In genomic region chr1:54327386-54328116, GRCh38 we compare ENCODE assay signal across 11 cellular contexts.
DNase-seq lines count a peak whose midpoint lies in the region; ATAC-seq, FAIRE-seq and TF ChIP-seq lines count a peak whose summit lies in the region.
"Had no signal": no experiment of that assay in that cellular context is flagged by ENCODE, and none has a peak within 500 bp of the region (broad histone marks: within the 10 kb centered on the region; RNA-seq: fewer than 3 reads in every experiment).

No MANE protein-coding gene starts in this region.

- no peak overlapping the region for H2AFZ ChIP-seq in GM12878 (ENCODE audit: control insufficient read depth, low read depth, low read length)

- H3K4me3 ChIP-seq in GM12878 (no peak overlapping the region), mesodermal cell (ENCODE audit: extremely low read depth, insufficient read depth, low read length, poor library complexity, severe bottlenecking) (no peak overlapping the region)

- POLR2A ChIA-PET in GM12878 (lab: Charles Lee), result no interaction called here

- DNase-seq in natural killer cell, result no peak
- no peak for DNase-seq in natural killer cell treated with Interleukin-12 subunit alpha and Interleukin-12 subunit beta and Interleukin-15 and Interleukin-18, amount 100 ng/mL, for 72 hours (ENCODE audit: low spot score)
- no peak for DNase-seq in GM12878 (ENCODE audit: low read depth, low spot score)
- no peak for DNase-seq in AML-193 (lab: John Stamatoyannopoulos, UW)
- no peak for DNase-seq in T1000 (lab: John Stamatoyannopoulos, UW)
- DNase-seq in NCI-H1092 (lab: John Stamatoyannopoulos, UW), result no peak
- DNase-seq: activated gamma-delta T cell treated with Interleukin-2 at 50 U/mL for 16 hours; stimulated activated CD4-positive, alpha-beta T cell treated with anti-CD3 and anti-CD28 coated beads, Interleukin-4, amount 100 ng/mL, for 4 hours had no signal

- no peak for FAIRE-seq in GM12878 (lab: Jason Lieb, UNC)
- FAIRE-seq: HepG2 had no signal

- TF ChIP-seq CTCF in natural killer cell (IDR thresholded peaks at IDR 0.05) (no peak), GM12878 (IDR thresholded peaks at IDR 0.05 in 2 of 3, conservative IDR thresholded peaks at IDR 0.05 in 1 of 3; ENCODE audit: control insufficient read depth in 2 of 3, extremely low read depth in 1 of 3, insufficient read depth in 1 of 3, low read depth in 3 of 3, low read length in 3 of 3) (no peak)

- no peak overlapping the region for H3K9ac ChIP-seq in GM12878 (ENCODE audit: control insufficient read depth, insufficient read depth, low read length)

- no peak for TF ChIP-seq RAD21 in GM12878 (IDR thresholded peaks at IDR 0.05; ENCODE audit: insufficient read depth, low read depth, low read length)

- H3K36me3 ChIP-seq in GM12878 (ENCODE audit: control insufficient read depth in 2 of 2, insufficient read depth in 2 of 2, low read length in 1 of 2), result peaks cover 5 to 6% of the 10 kb centered on the region in 2 experiments; a peak in 3 of 4 replicates
- H3K36me3 ChIP-seq in mesodermal cell (ENCODE audit: control insufficient read depth, insufficient read depth, low read length), result peaks cover 19% of the 10 kb centered on the region

- no peak for TF ChIP-seq EP300 in GM12878 (IDR thresholded peaks at IDR 0.05; ENCODE audit: borderline replicate concordance in 1 of 2, control insufficient read depth in 1 of 2, low read depth in 2 of 2, low read length in 2 of 2)

- no peaks in the 10 kb centered on the region for H3K27me3 Mint-ChIP-seq in natural killer cell (ENCODE audit: low read depth in 2 of 2)
- H3K27me3 Mint-ChIP-seq in natural killer cell treated with Interleukin-12 subunit alpha and Interleukin-12 subunit beta and Interleukin-15 and Interleukin-18, amount 100 ng/mL, for 72 hours, result no peaks in the 10 kb centered on the region

- SMC1A ChIA-PET in GM12878 (lab: Charles Lee; ENCODE audit: uncharacterized antibody, unreplicated experiment), result no interaction called here

- no peaks in the 10 kb centered on the region for H3K36me3 Mint-ChIP-seq in natural killer cell
- H3K36me3 Mint-ChIP-seq in natural killer cell treated with Interleukin-12 subunit alpha and Interleukin-12 subunit beta and Interleukin-15 and Interleukin-18, amount 100 ng/mL, for 72 hours, result no peaks in the 10 kb centered on the region

- no peak for ATAC-seq in natural killer cell
- no peak for ATAC-seq in natural killer cell treated with Interleukin-12 subunit alpha and Interleukin-12 subunit beta and Interleukin-15 and Interleukin-18, amount 100 ng/mL, for 72 hours
- no peak for ATAC-seq in GM12878
- no peak for ATAC-seq in GM18520 (IDR thresholded peaks at IDR 0.05; ENCODE audit: unreplicated experiment)
- ATAC-seq: HepG2 had no signal

- RAD21 ChIA-PET in GM12878 (lab: Charles Lee; ENCODE audit: unreplicated experiment), result no interaction called here

- peaks cover 88 to 100% of the 10 kb centered on the region in 2 donors for H3K4me1 Mint-ChIP-seq in natural killer cell
- H3K4me1 Mint-ChIP-seq in natural killer cell treated with Interleukin-12 subunit alpha and Interleukin-12 subunit beta and Interleukin-15 and Interleukin-18, amount 100 ng/mL, for 72 hours (ENCODE audit: low read depth in 2 of 2), result peaks cover 60 to 62% of the 10 kb centered on the region in 2 donors

- H3K27ac ChIP-seq in GM12878 (ENCODE audit: control insufficient read depth, insufficient read depth), result no peak overlapping the region
- H3K27ac ChIP-seq in mesodermal cell (ENCODE audit: low read depth, low read length, severe bottlenecking), result peak overlapping the region; percentile 58

- peaks cover 3% of the 10 kb centered on the region for H3K79me2 ChIP-seq in GM12878 (ENCODE audit: control insufficient read depth, insufficient read depth, low read length)

- 23% methylated on average over 15 of the region's 15 CpGs for WGBS in GM12878 (ENCODE audit: insufficient coverage, insufficient replicate concordance, low lambda C conversion rate, missing lambda C conversion rate)
- 54 to 61% methylated on average over 8 to 10 of the region's 15 CpGs for WGBS in mesodermal cell (ENCODE audit: insufficient coverage in 2 of 2), 2 experiments

- no TSS peak for BruUV-seq in GM12878 (replicated peaks; lab: Mats Ljungman, UMichigan)

- no peak for TF ChIP-seq POLR2A in GM12878 (IDR thresholded peaks at IDR 0.05; ENCODE audit: low read depth, low read length)

- no peak overlapping the region for H3K4me2 ChIP-seq in GM12878 (ENCODE audit: control insufficient read depth, insufficient read depth)

- H3K9me3 Mint-ChIP-seq in natural killer cell, result no peaks in the 10 kb centered on the region
- no peaks in the 10 kb centered on the region for H3K9me3 Mint-ChIP-seq in natural killer cell treated with Interleukin-12 subunit alpha and Interleukin-12 subunit beta and Interleukin-15 and Interleukin-18, amount 100 ng/mL, for 72 hours

- H3K27me3 ChIP-seq in GM12878 (replicated peaks in 1 of 2; ENCODE audit: control insufficient read depth in 2 of 2, insufficient read depth in 2 of 2, low read length in 1 of 2), result no peaks in the 10 kb centered on the region

- CTCF ChIA-PET in GM12878 (lab: Yijun Ruan, JAX), result interaction anchor here (0.6 to 0.7 kb wide), 2 partner anchors 21 to 477 kb away, joined by 3 to 4 read pairs; no protein-coding TSS in a partner anchor

- H3K4me3 Mint-ChIP-seq in natural killer cell, result no peak overlapping the region
- H3K4me3 Mint-ChIP-seq in natural killer cell treated with Interleukin-12 subunit alpha and Interleukin-12 subunit beta and Interleukin-15 and Interleukin-18, amount 100 ng/mL, for 72 hours, result no peak overlapping the region

- H3K4me1 ChIP-seq in GM12878 (ENCODE audit: control insufficient read depth, insufficient read depth, low read length) (peaks cover 14% of the 10 kb centered on the region), mesodermal cell (ENCODE audit: control insufficient read depth, insufficient read depth, low read length, poor library complexity, severe bottlenecking) (peaks cover 87% of the 10 kb centered on the region)

- H4K20me1 ChIP-seq in GM12878 (ENCODE audit: control insufficient read depth, insufficient read depth), result no peaks in the 10 kb centered on the region

- intact Hi-C loops in natural killer cell (cut with micrococcal nuclease), result no loop called here
- intact Hi-C loops in GM12878 (cut with micrococcal nuclease; ENCODE audit: unreplicated experiment), result no loop called here

- H3K27ac Mint-ChIP-seq in natural killer cell, result peak overlapping the region; percentile 72 to 81
- peak overlapping the region in 1 of 2 donors; percentile 83 for H3K27ac Mint-ChIP-seq in natural killer cell treated with Interleukin-12 subunit alpha and Interleukin-12 subunit beta and Interleukin-15 and Interleukin-18, amount 100 ng/mL, for 72 hours

- no peaks in the 10 kb centered on the region for H3K9me3 ChIP-seq in GM12878 (replicated peaks; ENCODE audit: control insufficient read depth, insufficient read depth, low read length)
- H3K9me3 ChIP-seq in mesodermal cell (ENCODE audit: control insufficient read depth, low read length), result no peaks in the 10 kb centered on the region

- in situ Hi-C loops in GM12878 (cut with MboI), result no loop called here

TF ChIP-seq in GM12878, 131 proteins besides CTCF, POLR2A, EP300 and RAD21 (continues in another document):
- TF ChIP-seq USF2 (IDR thresholded peaks at IDR 0.05; ENCODE audit: borderline replicate concordance, low read depth, low read length) (no peak), ZBTB11 (CRISPR knock-in tag; IDR thresholded peaks at IDR 0.05) (no peak), KLF5 (IDR thresholded peaks at IDR 0.05; ENCODE audit: partially characterized antibody) (no peak)
